ENCODE assay signal across 11 cellular contexts in genomic region chr17:49577651-49577935, GRCh38. TPM values are rescaled to one million over a fixed set of nuclear protein-coding genes. Genes with fewer than 3 reads are reported as not detected.
DNase-seq lines count a peak whose midpoint lies in the region; ATAC-seq and TF ChIP-seq lines count a peak whose summit lies in the region.
"Had no signal": no experiment of that assay in that cellular context is flagged by ENCODE, and none has a peak within 500 bp of the region (broad histone marks: within the 10 kb centered on the region; RNA-seq: fewer than 3 reads in every experiment).

No MANE protein-coding gene starts in this region.

- WGBS in gastroesophageal sphincter (ENCODE audit: low coverage in 1 of 2), 2 donors, result 25 to 28% methylated on average over 3 of the region's 3 CpGs
- 18 to 63% methylated on average over 3 of the region's 3 CpGs for WGBS in sigmoid colon, 2 donors

- TF ChIP-seq POLR2A in gastroesophageal sphincter (IDR thresholded peaks at IDR 0.05), result no peak
- no peak for TF ChIP-seq POLR2A in sigmoid colon (IDR thresholded peaks at IDR 0.05)

- no peaks in the 10 kb centered on the region for H3K36me3 Mint-ChIP-seq in CD4-positive, CD25-positive, alpha-beta regulatory T cell

- peaks cover 10% of the 10 kb centered on the region for H3K27me3 ChIP-seq in CD4-positive, CD25-positive, alpha-beta regulatory T cell (ENCODE audit: control insufficient read depth, insufficient read depth, low read length)
- peaks cover 21% of the 10 kb centered on the region for H3K27me3 ChIP-seq in NT2/D1 (ENCODE audit: insufficient read depth, insufficient read length)
- H3K27me3 ChIP-seq in gastroesophageal sphincter, result no peaks in the 10 kb centered on the region
- no peaks in the 10 kb centered on the region for H3K27me3 ChIP-seq in sigmoid colon

- no peak overlapping the region for H3K4me3 ChIP-seq in CD4-positive, CD25-positive, alpha-beta regulatory T cell (ENCODE audit: low read depth, low read length)
- H3K4me3 ChIP-seq in NT2/D1 (ENCODE audit: insufficient read length, low read depth) (no peak overlapping the region), gastroesophageal sphincter (peak overlapping the region in 1 of 2 donors; percentile 75), sigmoid colon (peak overlapping the region; percentile 81 to 85 (median 84))

- TF ChIP-seq CTCF in gastroesophageal sphincter (IDR thresholded peaks at IDR 0.05) (no peak), sigmoid colon (IDR thresholded peaks at IDR 0.05) (no peak)

- peaks cover 0 to 18% (median 5%) of the 10 kb centered on the region in 4 donors for H3K4me1 Mint-ChIP-seq in CD4-positive, CD25-positive, alpha-beta regulatory T cell

- peaks cover 0 to 3% (median 0%) of the 10 kb centered on the region in 7 donors for H3K9me3 Mint-ChIP-seq in CD4-positive, CD25-positive, alpha-beta regulatory T cell

- TF ChIP-seq EP300 in gastroesophageal sphincter (IDR thresholded peaks at IDR 0.05), result no peak
- no peak for TF ChIP-seq EP300 in sigmoid colon (IDR thresholded peaks at IDR 0.05)

- intact Hi-C loops in sigmoid colon (cut with DNase I), result loop anchor here (5.0 kb wide), 2 partner anchors 35 to 100 kb away; partner anchors contain the start of gene SPOP

- H3K9me3 ChIP-seq in CD4-positive, CD25-positive, alpha-beta regulatory T cell (ENCODE audit: control insufficient read depth in 2 of 2, low read length in 2 of 2), result no peaks in the 10 kb centered on the region
- H3K9me3 ChIP-seq in NT2/D1 (ENCODE audit: insufficient read depth, low read length) (no peaks in the 10 kb centered on the region), gastroesophageal sphincter (no peaks in the 10 kb centered on the region), sigmoid colon (no peaks in the 10 kb centered on the region)
- H3K9me3 ChIP-seq: BE2C had no signal

- H3K36me3 ChIP-seq in CD4-positive, CD25-positive, alpha-beta regulatory T cell (ENCODE audit: control insufficient read depth, insufficient read depth, low read length), result no peaks in the 10 kb centered on the region
- no peaks in the 10 kb centered on the region for H3K36me3 ChIP-seq in NT2/D1 (ENCODE audit: insufficient read depth, insufficient read length, low read length)
- H3K36me3 ChIP-seq in gastroesophageal sphincter, result peaks cover 0 to 23% of the 10 kb centered on the region in 2 donors
- peaks cover 0 to 8% (median 0%) of the 10 kb centered on the region in 4 donors for H3K36me3 ChIP-seq in sigmoid colon
- H3K36me3 ChIP-seq: BE2C had no signal

- no peak for ATAC-seq in CD4-positive, CD25-positive, alpha-beta regulatory T cell (ENCODE audit: low read depth in 2 of 2)
- ATAC-seq in gastroesophageal sphincter, result no peak
- ATAC-seq in esophagus mucosa, result no peak

- peak overlapping the region in 3 of 4 donors; percentile 38 to 84 (median 38) for H3K4me3 Mint-ChIP-seq in CD4-positive, CD25-positive, alpha-beta regulatory T cell

- H3K9ac ChIP-seq in NT2/D1 (ENCODE audit: insufficient read length, low read depth), result peak overlapping the region; percentile 85

- peaks cover 55% of the 10 kb centered on the region for H3K27me3 Mint-ChIP-seq in CD4-positive, CD25-positive, alpha-beta regulatory T cell

- H3K27ac ChIP-seq in CD4-positive, CD25-positive, alpha-beta regulatory T cell (ENCODE audit: insufficient read depth, low read length, poor library complexity, severe bottlenecking), result no peak overlapping the region
- H3K27ac ChIP-seq in gastroesophageal sphincter (peak overlapping the region; percentile 52 to 93 (median 88)), sigmoid colon (peak overlapping the region; percentile 85 to 96 (median 90))

- no peak for DNase-seq in CD4-positive, CD25-positive, alpha-beta regulatory T cell
- no peak for DNase-seq in NT2/D1 (ENCODE audit: low read depth, low spot score)
- no peak for DNase-seq in sigmoid colon
- no peak for DNase-seq in NCI-H524 treated with DMSO at 0.1 percent for 48 hours (lab: John Stamatoyannopoulos, UW)
- DNase-seq in DMS 273 (lab: John Stamatoyannopoulos, UW; ENCODE audit: unreplicated experiment), result no peak
- DNase-seq in stimulated activated CD8-positive, alpha-beta memory T cell treated with anti-CD3 and anti-CD28 coated beads, Interleukin-4, amount 100 ng/mL, for 48 hours, result no peak
- DNase-seq: activated CD8-positive, alpha-beta memory T cell treated with anti-CD3 and anti-CD28 coated beads, Interleukin-2, amount 50 U/mL, for 48 hours; BE2C had no signal

- H3K27ac Mint-ChIP-seq in CD4-positive, CD25-positive, alpha-beta regulatory T cell, result no peak overlapping the region

- H3K4me1 ChIP-seq in CD4-positive, CD25-positive, alpha-beta regulatory T cell (ENCODE audit: control insufficient read depth, insufficient read depth, low read length, poor library complexity, severe bottlenecking), result peaks cover 14% of the 10 kb centered on the region
- peaks cover 40% of the 10 kb centered on the region for H3K4me1 ChIP-seq in NT2/D1 (ENCODE audit: insufficient read depth, insufficient read length)
- H3K4me1 ChIP-seq in gastroesophageal sphincter, result peaks cover 0 to 67% (median 17%) of the 10 kb centered on the region in 3 donors
- peaks cover 0 to 58% (median 52%) of the 10 kb centered on the region in 4 donors for H3K4me1 ChIP-seq in sigmoid colon
- H3K4me1 ChIP-seq: BE2C had no signal

RNA-seq across cellular contexts. Expression of gene NXPH3, which starts 1.9 kb away (rescaled TPM):
- not detected for total RNA-seq in CD4-positive, CD25-positive, alpha-beta regulatory T cell
- polyA plus RNA-seq in CD4-positive, CD25-positive, alpha-beta regulatory T cell, result not detected
- 10 to 100 TPM; 24.4 to 26.4 (median 25.0) TPM for total RNA-seq in gastroesophageal sphincter
- 10 to 100 TPM; 20.2 to 32.6 (median 21.9) TPM for total RNA-seq in sigmoid colon
- polyA plus RNA-seq in sigmoid colon, result 1 to 10 TPM in 2 of 3 donors, under 1 TPM in 1; 0.23 to 2.4 (median 2.1) TPM
- total RNA-seq in esophagus mucosa, result 0.16 TPM
- total RNA-seq: mononuclear cell had no signal

Comparison
In these comparisons a context has a peak if more than half of its experiments do, and no peak if none do; other contexts are left out.
1. H3K4me3 ChIP-seq: peak in sigmoid colon (4 of 4); none in CD4-positive, CD25-positive, alpha-beta regulatory T cell (single experiment) and NT2/D1 (single experiment).
2. RNA of gene NXPH3, which starts 1.9 kb away (total RNA-seq): 24.4 to 26.4 TPM in gastroesophageal sphincter and 20.2 to 32.6 TPM in sigmoid colon; 0.16 TPM in esophagus mucosa (single experiment) and not detected in CD4-positive, CD25-positive, alpha-beta regulatory T cell (single experiment); every median in the first group is over 10 times any median in the second.